Comparison of ENCODE assay signal across 9 cellular contexts in genomic region chr5:40405230-40405629, GRCh38.
A peak's percentile ranks its signal among the peaks of the same experiment; 100 is the strongest.
DNase-seq lines count a peak whose midpoint lies in the region; ATAC-seq, FAIRE-seq and TF ChIP-seq lines count a peak whose summit lies in the region.
"Had no signal": no experiment of that assay in that cellular context is flagged by ENCODE, and none has a peak within 500 bp of the region (broad histone marks: within the 10 kb centered on the region; RNA-seq: fewer than 3 reads in every experiment).

No MANE protein-coding gene starts in this region.

- H3K27ac ChIP-seq in endothelial cell of umbilical vein (ENCODE audit: insufficient read depth, low read depth, low read length) (no peak overlapping the region), neutrophil (peak overlapping the region; percentile 89)

- TF ChIP-seq POLR2A in endothelial cell of umbilical vein (IDR thresholded peaks at IDR 0.05; ENCODE audit: low read depth, low read length): no peak

- H3K36me3 ChIP-seq in endothelial cell of umbilical vein (ENCODE audit: control insufficient read depth in 2 of 2, extremely low read depth in 1 of 2, insufficient read depth in 2 of 2, low read length in 2 of 2): no peaks in the 10 kb centered on the region
- H3K36me3 ChIP-seq in neutrophil: no peaks in the 10 kb centered on the region

- peak overlapping the region; percentile 25 for H3K4me2 ChIP-seq in endothelial cell of umbilical vein (ENCODE audit: insufficient read depth, low read length)

- H3K9me3 ChIP-seq in endothelial cell of umbilical vein (replicated peaks; ENCODE audit: control insufficient read depth, insufficient read depth, low read length) (no peaks in the 10 kb centered on the region), neutrophil (no peaks in the 10 kb centered on the region)

- TF ChIP-seq CTCF in endothelial cell of umbilical vein (IDR thresholded peaks at IDR 0.05; ENCODE audit: extremely low read depth in 1 of 2, insufficient read depth in 1 of 2, low read depth in 1 of 2, low read length in 2 of 2): no peak
- no peak for TF ChIP-seq CTCF in neutrophil (IDR thresholded peaks at IDR 0.05)

- intact Hi-C loops in endothelial cell of umbilical vein (cut with micrococcal nuclease): no loop called here

- CTCF ChIA-PET in endothelial cell of umbilical vein (lab: Charles Lee): no interaction called here

- H3K79me2 ChIP-seq in endothelial cell of umbilical vein (ENCODE audit: control insufficient read depth, insufficient read depth, low read length): no peaks in the 10 kb centered on the region

- H3K4me1 ChIP-seq in endothelial cell of umbilical vein (ENCODE audit: control insufficient read depth, extremely low read depth, insufficient read depth, low read length): peaks cover 15% of the 10 kb centered on the region
- H3K4me1 ChIP-seq in neutrophil (ENCODE audit: control insufficient read depth in 1 of 2, insufficient read depth in 1 of 2, low read depth in 1 of 2, low read length in 1 of 2): peaks cover 70 to 73% of the 10 kb centered on the region in 2 experiments

- peak; percentile 57 for FAIRE-seq in endothelial cell of umbilical vein (lab: Jason Lieb, UNC)

- H3K9ac ChIP-seq in endothelial cell of umbilical vein (replicated peaks; ENCODE audit: extremely low read depth, insufficient read depth, low read length): no peak overlapping the region

- no peak overlapping the region for H2AFZ ChIP-seq in endothelial cell of umbilical vein (ENCODE audit: low read depth, low read length)

- dilution Hi-C loops in endothelial cell of umbilical vein (cut with MboI; ENCODE audit: extremely low pct_ligation_motif_present, low sequenced_read_pairs): no loop called here

- H3K27me3 ChIP-seq in endothelial cell of umbilical vein (ENCODE audit: control insufficient read depth in 2 of 2, insufficient read depth in 2 of 2, low read length in 2 of 2) (no peaks in the 10 kb centered on the region), neutrophil (no peaks in the 10 kb centered on the region)

- POLR2A ChIA-PET in endothelial cell of umbilical vein (lab: Charles Lee): no interaction called here

- no peak overlapping the region for H3K4me3 ChIP-seq in endothelial cell of umbilical vein (replicated peaks in 1 of 3; ENCODE audit: insufficient read depth in 1 of 3, low read depth in 1 of 3, low read length in 3 of 3)
- peak overlapping the region; percentile 28 to 36 for H3K4me3 ChIP-seq in neutrophil (ENCODE audit: low read depth in 1 of 2, low read length in 1 of 2)

- no TSS peak for BruUV-seq in endothelial cell of umbilical vein (replicated peaks; lab: Mats Ljungman, UMichigan)

- no peaks in the 10 kb centered on the region for H4K20me1 ChIP-seq in endothelial cell of umbilical vein (replicated peaks; ENCODE audit: control insufficient read depth, extremely low read depth, insufficient read depth, low read length)

- H3K9me1 ChIP-seq in endothelial cell of umbilical vein (replicated peaks; ENCODE audit: control insufficient read depth, extremely low read depth, insufficient read depth, low read length): no peaks in the 10 kb centered on the region

- ATAC-seq in HG03442 (IDR thresholded peaks at IDR 0.05; ENCODE audit: unreplicated experiment) (no peak), HG03460 (IDR thresholded peaks at IDR 0.05; ENCODE audit: unreplicated experiment) (no peak)

- DNase-seq in GM03348 (ENCODE audit: low spot score): peak; percentile 9
- DNase-seq in OCI-M1 (lab: John Stamatoyannopoulos, UW): peak; percentile 49
- peak; percentile 43 for DNase-seq in endothelial cell of umbilical vein (ENCODE audit: low read depth, low spot score)
- DNase-seq in NCI-H2107 treated with DMSO at 0.1 percent for 48 hours (lab: John Stamatoyannopoulos, UW; ENCODE audit: unreplicated experiment): no peak
- DNase-seq: amniotic stem cell, NCI-H510A treated with DMSO at 0.1 percent for 48 hours had no signal

TF ChIP-seq in endothelial cell of umbilical vein, 7 proteins besides CTCF, POLR2A, EP300 and RAD21:
- TF ChIP-seq EZH2 (IDR thresholded peaks at IDR 0.05; ENCODE audit: borderline replicate concordance, low read depth, low read length, severe bottlenecking) (no peak), MYC (IDR thresholded peaks at IDR 0.05; ENCODE audit: low read depth, low read length) (no peak), GATA2 (IDR thresholded peaks at IDR 0.05; ENCODE audit: insufficient read depth, insufficient read length, low read depth, low read length) (no peak)

Comparison
In these comparisons a context has a peak if more than half of its experiments do, and no peak if none do; other contexts are left out.
1. H3K4me3 ChIP-seq: peak in neutrophil (2 of 2); none in endothelial cell of umbilical vein (0 of 3).